In genomic region chr3:127691494-127691893, GRCh38 we compare ENCODE assay signal across 15 cellular contexts. TPM values are rescaled to one million over a fixed set of nuclear protein-coding genes. Genes with fewer than 3 reads are reported as not detected.
A peak's percentile ranks its signal among the peaks of the same experiment; 100 is the strongest.
DNase-seq lines count a peak whose midpoint lies in the region; ATAC-seq and TF ChIP-seq lines count a peak whose summit lies in the region.
"Had no signal": no experiment of that assay in that cellular context is flagged by ENCODE, and none has a peak within 500 bp of the region (broad histone marks: within the 10 kb centered on the region; RNA-seq: fewer than 3 reads in every experiment).

No MANE protein-coding gene starts in this region.

- no peak overlapping the region for H3K23ac ChIP-seq in trophoblast cell (ENCODE audit: low read length)

- H4K8ac ChIP-seq in trophoblast cell (ENCODE audit: low read depth, low read length) = peak overlapping the region; percentile 30

- WGBS in trophoblast cell (ENCODE audit: extremely low coverage, insufficient coverage, insufficient read length) = no CpG with 5 or more reads among the region's 8 CpGs
- 76 to 100% methylated on average over 1 to 8 of the region's 8 CpGs for WGBS in transverse colon (ENCODE audit: low coverage in 1 of 2), 2 donors

- CTCF ChIA-PET in RWPE1 (lab: Yijun Ruan, JAX) (interaction anchor here (0.5 to 0.9 kb wide), 16 partner anchors 9 to 374 kb away, joined by 3 to 5 read pairs (median 3); no protein-coding TSS in a partner anchor), Calu3 (lab: Charles Lee) (interaction anchor here (0.6 to 2.2 kb wide), 12 partner anchors 9 to 1717 kb away, joined by 3 to 30 read pairs (median 4); partner anchors contain the start of gene TPRA1)

- no peaks in the 10 kb centered on the region for H3K27me3 ChIP-seq in BE2C
- H3K27me3 ChIP-seq in trophoblast cell (ENCODE audit: insufficient read depth, low read length) = no peaks in the 10 kb centered on the region
- H3K27me3 ChIP-seq in transverse colon = no peaks in the 10 kb centered on the region
- H3K27me3 ChIP-seq: foreskin keratinocyte had no signal

- H3K9me3 ChIP-seq in BE2C (no peaks in the 10 kb centered on the region), trophoblast cell (ENCODE audit: insufficient read depth, low read depth, low read length) (peaks cover 2% of the 10 kb centered on the region), transverse colon (no peaks in the 10 kb centered on the region)

- H3K79me1 ChIP-seq in trophoblast cell (ENCODE audit: low read length) = peaks cover 15% of the 10 kb centered on the region

- H3K27ac ChIP-seq in RWPE1 (peak overlapping the region; percentile 98), trophoblast cell (ENCODE audit: low read depth, low read length) (no peak overlapping the region), transverse colon (peak overlapping the region in 2 of 4 donors; percentile 59 to 70)
- H3K27ac ChIP-seq: foreskin keratinocyte, KMS-11 had no signal

- no peaks in the 10 kb centered on the region for H3K9me3 Mint-ChIP-seq in Calu3 (ENCODE audit: low read depth, unreplicated experiment)
- no peaks in the 10 kb centered on the region for H3K9me3 Mint-ChIP-seq in activated naive CD8-positive, alpha-beta T cell treated with anti-CD3 and anti-CD28 coated beads for 36 hours
- H3K9me3 Mint-ChIP-seq: nephron had no signal

- TF ChIP-seq CTCF in BE2C (IDR thresholded peaks at IDR 0.05; ENCODE audit: low read depth, low read length) = no peak
- TF ChIP-seq CTCF in RWPE1 (conservative IDR thresholded peaks at IDR 0.05; ENCODE audit: low read depth) = no peak
- TF ChIP-seq CTCF in Calu3 (IDR thresholded peaks at IDR 0.05; ENCODE audit: unreplicated experiment) = no peak
- no peak for TF ChIP-seq CTCF in transverse colon (IDR thresholded peaks at IDR 0.05)

- TF ChIP-seq EP300 in transverse colon (IDR thresholded peaks at IDR 0.05; ENCODE audit: low read depth) = no peak

- BruUV-seq in Calu3 (replicated peaks; lab: Mats Ljungman, UMichigan) = no TSS peak

- H4K12ac ChIP-seq in trophoblast cell (ENCODE audit: low read depth, low read length) = no peak overlapping the region

- no peak overlapping the region for H3K27ac Mint-ChIP-seq in Calu3 (ENCODE audit: unreplicated experiment)
- no peak overlapping the region for H3K27ac Mint-ChIP-seq in activated naive CD8-positive, alpha-beta T cell treated with anti-CD3 and anti-CD28 coated beads for 36 hours

- POLR2A ChIA-PET in RWPE1 (lab: Yijun Ruan, JAX; ENCODE audit: low non-redundant PET) = interaction anchor here (0.7 kb wide), 1 partner anchor 15 kb away, joined by 9 read pairs; no protein-coding TSS in a partner anchor

- no peak overlapping the region for H3K4me3 Mint-ChIP-seq in Calu3 (ENCODE audit: low read depth, unreplicated experiment)
- no peak overlapping the region for H3K4me3 Mint-ChIP-seq in activated naive CD8-positive, alpha-beta T cell treated with anti-CD3 and anti-CD28 coated beads for 36 hours
- H3K4me3 Mint-ChIP-seq: nephron had no signal

- H3K18ac ChIP-seq in trophoblast cell (ENCODE audit: low read length) = no peak overlapping the region

- H2BK120ac ChIP-seq in trophoblast cell (ENCODE audit: insufficient read depth, low read length, poor library complexity) = peak overlapping the region; percentile 14

- peaks cover 7% of the 10 kb centered on the region for H3K36me3 Mint-ChIP-seq in Calu3 (ENCODE audit: insufficient read depth, unreplicated experiment)
- H3K36me3 Mint-ChIP-seq in activated naive CD8-positive, alpha-beta T cell treated with anti-CD3 and anti-CD28 coated beads for 36 hours = no peaks in the 10 kb centered on the region

- H3K4ac ChIP-seq in trophoblast cell (ENCODE audit: low read depth, low read length) = no peak overlapping the region

- H4K91ac ChIP-seq in trophoblast cell (ENCODE audit: low read depth, low read length) = peak overlapping the region; percentile 71

- no peak overlapping the region for H3K4me2 ChIP-seq in trophoblast cell (ENCODE audit: low read length)
- H3K4me2 ChIP-seq: KMS-11, smooth muscle cell had no signal

- H2BK5ac ChIP-seq in trophoblast cell (ENCODE audit: low read depth, low read length, poor library complexity) = no peak overlapping the region

- TF ChIP-seq POLR2A in transverse colon (IDR thresholded peaks at IDR 0.05) = no peak

- H2AFZ ChIP-seq in trophoblast cell (ENCODE audit: insufficient read depth, low read length, poor library complexity) = peak overlapping the region; percentile 10

- peaks cover 3% of the 10 kb centered on the region for H3K79me2 ChIP-seq in trophoblast cell (ENCODE audit: control insufficient read depth, insufficient read depth, low read length, poor library complexity)

- peak overlapping the region; percentile 38 for H3K14ac ChIP-seq in trophoblast cell (ENCODE audit: low read length)

- intact Hi-C loops in left cardiac atrium (cut with DNase I) = loop anchor here in 1 of 2 donors (10.0 kb wide), 1 partner anchor 133 kb away; the partner anchor contains the start of gene MGLL
- intact Hi-C loops in Calu3 (cut with micrococcal nuclease; ENCODE audit: unreplicated experiment) = loop anchor here (2.0 to 5.0 kb wide), 4 partner anchors 76 to 279 kb away; no protein-coding TSS in a partner anchor
- intact Hi-C loops in transverse colon (cut with DNase I; ENCODE audit: low total_unique reads) = loop anchor here (5.0 kb wide), 1 partner anchor 131 kb away; the partner anchor contains the start of gene MGLL

- DNase-seq in BE2C (peak; percentile 4), RWPE1 (ENCODE audit: low spot score) (no peak), left cardiac atrium (peak; percentile 8), trophoblast cell (no peak), Calu3 (no peak), transverse colon (no peak), DMS79 (lab: John Stamatoyannopoulos, UW) (no peak)
- no peak for DNase-seq in activated naive CD8-positive, alpha-beta T cell treated with anti-CD3 and anti-CD28 coated beads for 36 hours
- DNase-seq: activated naive CD4-positive, alpha-beta T cell; NCI-H1417 treated with DMSO at 0.1 percent for 48 hours; NCI-H2227 treated with DMSO at 0.1 percent for 48 hours had no signal

- H3K9ac ChIP-seq in trophoblast cell (ENCODE audit: low read length) = no peak overlapping the region
- H3K9ac ChIP-seq: KMS-11 had no signal

- H3K4me1 ChIP-seq in BE2C (peaks cover 2% of the 10 kb centered on the region), trophoblast cell (ENCODE audit: control insufficient read depth in 1 of 2, insufficient read depth in 2 of 2, low read length in 2 of 2) (peaks cover 13 to 29% of the 10 kb centered on the region in 2 experiments), transverse colon (peaks cover 7 to 16% (median 11%) of the 10 kb centered on the region in 4 donors)

- no peaks in the 10 kb centered on the region for H3K27me3 Mint-ChIP-seq in Calu3 (ENCODE audit: unreplicated experiment)
- H3K27me3 Mint-ChIP-seq in activated naive CD8-positive, alpha-beta T cell treated with anti-CD3 and anti-CD28 coated beads for 36 hours = no peaks in the 10 kb centered on the region

- H2BK12ac ChIP-seq in trophoblast cell (ENCODE audit: low read length) = peak overlapping the region; percentile 48

- no peaks in the 10 kb centered on the region for H3K4me1 Mint-ChIP-seq in Calu3 (ENCODE audit: low read depth, unreplicated experiment)
- H3K4me1 Mint-ChIP-seq in activated naive CD8-positive, alpha-beta T cell treated with anti-CD3 and anti-CD28 coated beads for 36 hours = no peaks in the 10 kb centered on the region

- H3K36me3 ChIP-seq in BE2C (no peaks in the 10 kb centered on the region), trophoblast cell (ENCODE audit: control insufficient read depth in 1 of 2, insufficient read depth in 2 of 2, low read length in 2 of 2) (no peaks in the 10 kb centered on the region), transverse colon (peaks cover 0 to 3% (median 0%) of the 10 kb centered on the region in 4 donors)

- in situ Hi-C loops in transverse colon (cut with MboI; ENCODE audit: low pct_ligation_motif_present in 1 of 4, low pct_unique_long_range_greater_than_20kb in 1 of 4, low sequenced_read_pairs in 3 of 4) = loop anchor here in 1 of 4 donors (25.0 kb wide), 1 partner anchor 146 kb away; no protein-coding TSS in a partner anchor

- H3K4me3 ChIP-seq in BE2C (ENCODE audit: low read depth, low read length) (no peak overlapping the region), trophoblast cell (ENCODE audit: low read depth, low read length) (no peak overlapping the region), transverse colon (no peak overlapping the region)
- H3K4me3 ChIP-seq: smooth muscle cell had no signal

- ATAC-seq in left cardiac atrium = no peak

- peak overlapping the region; percentile 18 for H2AK5ac ChIP-seq in trophoblast cell (ENCODE audit: low read length)

RNA-seq across cellular contexts. Expression of gene ABTB1, which starts 18.7 kb away (rescaled TPM):
- 4.2 TPM for polyA plus RNA-seq in BE2C (2012; ENCODE audit: insufficient read depth, insufficient read length, low read depth)
- total RNA-seq in left cardiac atrium (10 to 100 TPM; 21.8 to 34.2 TPM), Calu3 (2022) (25.1 and 27.2 TPM in 2 replicates), transverse colon (10 to 100 TPM; 29.6 to 80.4 (median 45.8) TPM)
- polyA plus RNA-seq in trophoblast cell (2013) = 3.6 and 4.3 TPM in 2 replicates
- 1 to 10 TPM; 6.8 to 8.0 TPM for total RNA-seq in activated naive CD8-positive, alpha-beta T cell treated with anti-CD3 and anti-CD28 coated beads for 36 hours

Comparison
In these comparisons a context has a peak if more than half of its experiments do, and no peak if none do; other contexts are left out.
1. DNase-seq: peak in BE2C (single experiment) and left cardiac atrium (single experiment); none in RWPE1 (single experiment), trophoblast cell (0 of 2), Calu3 (single experiment), transverse colon (single experiment), DMS79 (single experiment) and activated naive CD8-positive, alpha-beta T cell treated with anti-CD3 and anti-CD28 coated beads for 36 hours (single experiment).